In genomic region chrX:120680090-120680489, GRCh38 we compare ENCODE assay signal across 1 cellular context.
TF ChIP-seq lines count a peak whose summit lies in the region.

No MANE protein-coding gene starts in this region.

TF ChIP-seq in IMR-90, 13 proteins besides CTCF, POLR2A, EP300 and RAD21:
- TF ChIP-seq MXI1 (IDR thresholded peaks at IDR 0.05; ENCODE audit: borderline replicate concordance, low read depth, low read length) (no peak), MAFK (IDR thresholded peaks at IDR 0.05; ENCODE audit: low read depth, low read length) (no peak), NFE2L2 (IDR thresholded peaks at IDR 0.05; ENCODE audit: low read depth, low read length) (no peak), USF2 (IDR thresholded peaks at IDR 0.05; ENCODE audit: low read depth, low read length) (no peak)
